8 cellular contexts compared by ENCODE assay signal in the genomic region with DNA sequence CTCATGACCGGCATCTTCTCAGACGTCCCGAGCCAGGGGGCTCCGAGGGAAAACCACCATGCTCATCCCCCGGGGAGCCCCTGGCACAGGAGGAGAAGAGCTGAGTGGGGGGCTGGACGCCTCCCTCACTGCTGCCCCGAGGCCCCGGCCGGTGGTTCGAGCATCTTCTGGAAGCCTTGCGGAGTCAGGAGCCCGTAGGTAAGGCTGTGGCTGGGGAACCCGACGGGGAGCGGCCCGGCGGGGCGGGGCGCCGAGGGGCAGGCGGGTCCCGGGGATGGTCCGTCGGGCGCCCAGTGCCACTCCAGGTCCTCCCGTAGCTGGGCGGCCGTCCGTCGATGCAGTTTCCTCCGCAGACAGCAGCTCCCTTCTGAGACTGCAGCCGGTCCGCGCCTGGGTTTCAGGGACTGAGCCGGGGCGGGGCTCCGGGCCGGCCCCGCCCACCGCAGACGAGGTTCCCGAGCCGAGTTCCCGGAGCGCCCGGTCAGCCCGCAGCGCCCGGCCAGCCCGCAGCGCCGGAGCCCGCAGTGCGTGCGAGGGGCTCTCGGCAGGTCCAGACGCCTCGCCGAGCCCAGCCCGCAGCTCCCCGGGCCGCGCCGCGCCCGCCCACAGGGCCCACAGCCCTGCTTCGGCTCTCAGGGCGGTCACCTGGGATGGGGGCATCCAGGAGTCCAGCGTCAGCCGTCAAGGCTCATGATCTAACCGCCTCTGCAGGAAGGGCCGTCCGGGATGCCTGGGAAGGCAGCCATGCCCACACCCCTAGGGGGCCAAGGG. TPM values are rescaled to one million over a fixed set of nuclear protein-coding genes. Genes with fewer than 3 reads are reported as not detected.
A peak's percentile ranks its signal among the peaks of the same experiment; 100 is the strongest.
DNase-seq lines count a peak whose midpoint lies in the region; ATAC-seq and TF ChIP-seq lines count a peak whose summit lies in the region.

Gene PGF (minus strand): TSS at position 369 of the 771 bp plus-strand sequence. CDS start 355 bp downstream, at position 14.

- no peak within 1 kb of the TSS for H3K27ac Mint-ChIP-seq in GM23338

- peaks cover 4% of the 10 kb centered on the region; the same call in 1 of the 2 replicates for H3K4me1 ChIP-seq in BE2C
- H3K4me1 ChIP-seq in GM23338 (ENCODE audit: insufficient read depth) = peaks cover 8% of the 10 kb centered on the region
- peaks cover 8% of the 10 kb centered on the region; the same call in 1 of the 2 replicates for H3K4me1 ChIP-seq in Panc1 (ENCODE audit: control insufficient read depth, insufficient read depth, low read length)
- H3K4me1 ChIP-seq in hepatocyte (ENCODE audit: insufficient read depth) = peaks cover 52% of the 10 kb centered on the region

- intact Hi-C loops in Panc1 (cut with micrococcal nuclease; ENCODE audit: unreplicated experiment) = no loop called here

- H3K4me3 ChIP-seq in BE2C (ENCODE audit: low read depth, low read length) (peak within 1 kb of the TSS; percentile 82), GM23338 (peak within 1 kb of the TSS; percentile 76), Panc1 (ENCODE audit: low read depth in 2 of 2, low read length in 2 of 2) (peak within 1 kb of the TSS; percentile 47 to 53), hepatocyte (peak within 1 kb of the TSS; percentile 41)

- H3K9me2 ChIP-seq in GM23338 (ENCODE audit: insufficient read depth) (no peaks in the 10 kb centered on the region), hepatocyte (replicated peaks; ENCODE audit: insufficient read depth) (no peaks in the 10 kb centered on the region)

- CTCF ChIA-PET in Panc1 (lab: Charles Lee) = interaction anchor here (0.7 kb wide), 1 partner anchor 10 kb away, joined by 3 read pairs; no protein-coding TSS in a partner anchor

- no peaks in the 10 kb centered on the region for H3K79me2 ChIP-seq in GM23338 (replicated peaks; ENCODE audit: insufficient read depth)
- peaks cover 31% of the 10 kb centered on the region for H3K79me2 ChIP-seq in hepatocyte

- H3K27me3 ChIP-seq in BE2C (no peaks in the 10 kb centered on the region), GM23338 (ENCODE audit: insufficient read depth) (peaks cover 12% of the 10 kb centered on the region; the same call in 1 of the 2 replicates), Panc1 (ENCODE audit: control insufficient read depth, insufficient read depth, low read length) (no peaks in the 10 kb centered on the region), hepatocyte (no peaks in the 10 kb centered on the region)

- BruUV-seq in Panc1 (replicated peaks; lab: Mats Ljungman, UMichigan) = no TSS peak

- H3K27ac ChIP-seq in GM23338 (ENCODE audit: low read depth) = no peak within 1 kb of the TSS
- no peak within 1 kb of the TSS; the same call in 1 of the 2 replicates for H3K27ac ChIP-seq in Panc1 (ENCODE audit: low read length)
- peak within 1 kb of the TSS; percentile 77 for H3K27ac ChIP-seq in hepatocyte

- H2AFZ ChIP-seq in GM23338 (peak within 1 kb of the TSS; percentile 96), hepatocyte (peak within 1 kb of the TSS; percentile 71)

- H3K36me3 ChIP-seq in BE2C (no peaks in the 10 kb centered on the region), GM23338 (ENCODE audit: insufficient read depth) (no peaks in the 10 kb centered on the region), Panc1 (ENCODE audit: control insufficient read depth, insufficient read depth, low read length) (no peaks in the 10 kb centered on the region), hepatocyte (replicated peaks; ENCODE audit: insufficient read depth, low read depth) (no peaks in the 10 kb centered on the region)

- H3F3A ChIP-seq in GM23338 (replicated peaks; ENCODE audit: low read depth) = no peaks in the 10 kb centered on the region; the same call in 1 of the 2 replicates

- ATAC-seq in GM23338 (peak; percentile 80), Panc1 (peak; percentile 88), GM18858 (IDR thresholded peaks at IDR 0.05; ENCODE audit: unreplicated experiment) (no peak)

- POLR2A ChIA-PET in Panc1 (lab: Charles Lee) = no interaction called here

- DNase-seq in BE2C (peak; percentile 86), GM23338 (ENCODE audit: low spot score) (peak; percentile 80), Panc1 (ENCODE audit: low read depth, low spot score) (no peak), astrocyte of the hippocampus (ENCODE audit: low read depth, low spot score) (peak; percentile 74), hepatocyte (ENCODE audit: low spot score) (peak; percentile 86), retina (peak; percentile 68), KG1 (lab: John Stamatoyannopoulos, UW) (no peak)

- peaks cover 13% of the 10 kb centered on the region; the same call in 2 of the 3 replicates for H3K4me1 Mint-ChIP-seq in GM23338

- H3K9me3 Mint-ChIP-seq in GM23338 = no peaks in the 10 kb centered on the region

- H3K9me3 ChIP-seq in BE2C (no peaks in the 10 kb centered on the region), Panc1 (ENCODE audit: control insufficient read depth, insufficient read depth, low read depth, low read length) (no peaks in the 10 kb centered on the region), hepatocyte (ENCODE audit: low read depth) (no peaks in the 10 kb centered on the region)

- H3K36me3 Mint-ChIP-seq in GM23338 (ENCODE audit: low read depth) = no peaks in the 10 kb centered on the region

- peak within 1 kb of the TSS; percentile 57 for H3K4me3 Mint-ChIP-seq in GM23338

- H3K4me2 ChIP-seq in GM23338 (peak within 1 kb of the TSS; percentile 95), hepatocyte (peak within 1 kb of the TSS; percentile 96)

- in situ Hi-C loops in Panc1 (cut with HindIII; ENCODE audit: low pct_unique_long_range_greater_than_20kb, low sequenced_read_pairs) = no loop called here

- TF ChIP-seq CTCF in BE2C (IDR thresholded peaks at IDR 0.05; ENCODE audit: low read depth, low read length) (no peak), GM23338 (conservative IDR thresholded peaks at IDR 0.05; ENCODE audit: low read depth in 2 of 2) (no peak), Panc1 (IDR thresholded peaks at IDR 0.05) (no peak), hepatocyte (IDR thresholded peaks at IDR 0.05; ENCODE audit: poor library complexity) (no peak)

- H4K20me1 ChIP-seq in GM23338 (replicated peaks; ENCODE audit: insufficient read depth) = no peaks in the 10 kb centered on the region
- no peaks in the 10 kb centered on the region for H4K20me1 ChIP-seq in hepatocyte (ENCODE audit: insufficient read depth, poor library complexity, severe bottlenecking)

- H3K27me3 Mint-ChIP-seq in GM23338 (ENCODE audit: insufficient read depth, low read depth, poor library complexity) = peaks cover 11% of the 10 kb centered on the region

- 7% methylated on average over 39 of the region's 73 CpGs for WGBS in hepatocyte (ENCODE audit: low lambda C conversion rate, missing lambda C conversion rate)

TF ChIP-seq in GM23338, 12 proteins besides CTCF, POLR2A, EP300 and RAD21:
- TF ChIP-seq CREB1 (CRISPR knock-in tag; IDR thresholded peaks at IDR 0.05; ENCODE audit: low read depth) (no peak), POLR2AphosphoS5 (IDR thresholded peaks at IDR 0.05; ENCODE audit: low read depth) (peak; percentile 81)

RNA-seq across cellular contexts. Expression of gene PGF, which starts in this region (rescaled TPM):
- 44.0 TPM for polyA plus RNA-seq in BE2C (2012; ENCODE audit: insufficient read depth, insufficient read length, low read depth)
- 6.3 and 9.5 TPM in 2 replicates for total RNA-seq in GM23338 (2014; rRNA removed; shearing (Covaris generic))
- 2.9 and 5.1 TPM in 2 replicates for polyA plus RNA-seq in GM23338 (2016; fragmentation: Nextera tagmentation; extraction: Ambion mirVana)
- total RNA-seq in Panc1 (2021; ENCODE audit: unreplicated experiment) = 7.3 TPM
- 24.9 TPM for polyA plus RNA-seq in Panc1 (2012; ENCODE audit: insufficient read length)
- total RNA-seq in hepatocyte = 25.0 and 25.2 TPM in 2 replicates
- polyA plus RNA-seq in hepatocyte = 31.0 and 33.0 TPM in 2 replicates

Comparison
In these comparisons a context has a peak if more than half of its experiments do, and no peak if none do; other contexts are left out.
1. DNase-seq: peak in BE2C (single experiment), GM23338 (single experiment), astrocyte of the hippocampus (single experiment), hepatocyte (single experiment) and retina (single experiment); none in Panc1 (single experiment) and KG1 (single experiment).
2. Peak in every context shown above with its lines, with median percentiles within 50 percentile points of each other: H3K4me3 ChIP-seq.